In the genomic region with DNA sequence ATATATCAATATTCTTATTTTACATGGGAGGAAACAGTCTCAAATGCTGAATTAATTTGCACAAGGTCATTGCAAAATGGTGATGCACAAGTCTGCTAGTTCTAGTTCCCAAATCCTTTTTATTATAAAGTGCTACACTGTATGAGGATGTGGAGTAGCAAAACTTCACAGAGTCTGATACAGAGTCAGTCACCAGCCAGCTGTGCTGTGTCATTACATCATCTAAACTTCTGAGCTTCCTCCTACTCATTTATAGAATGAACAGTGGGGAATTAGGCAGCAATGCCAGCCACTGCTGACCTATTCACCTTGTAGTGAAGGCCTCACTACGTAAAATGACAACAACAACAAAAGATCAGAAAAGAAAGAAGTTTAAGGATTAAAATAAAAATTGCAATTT, we compare ENCODE assay signal across 9 cellular contexts.
DNase-seq lines count a peak whose midpoint lies in the region; ATAC-seq and TF ChIP-seq lines count a peak whose summit lies in the region.
"Had no signal": no experiment of that assay in that cellular context is flagged by ENCODE, and none has a peak within 500 bp of the region (broad histone marks: within the 10 kb centered on the region; RNA-seq: fewer than 3 reads in every experiment).

No MANE protein-coding gene starts in this region.

- TF ChIP-seq POLR2A in testis (IDR thresholded peaks at IDR 0.05): no peak

- H3K9me3 ChIP-seq in left ventricle myocardium inferior (replicated peaks) (no peaks in the 10 kb centered on the region), testis (no peaks in the 10 kb centered on the region)

- ATAC-seq in Right ventricle myocardium inferior: peak; percentile 72
- peak; percentile 66 for ATAC-seq in HG03175 (IDR thresholded peaks at IDR 0.05; ENCODE audit: unreplicated experiment)
- ATAC-seq in activated naive CD8-positive, alpha-beta T cell treated with anti-CD3 and anti-CD28 coated beads, Interleukin-2, amount 50 U/mL, for 24 hours: peak; percentile 49

- H3K27me3 ChIP-seq in left ventricle myocardium inferior (ENCODE audit: low read depth): no peaks in the 10 kb centered on the region
- H3K27me3 ChIP-seq in testis: no peaks in the 10 kb centered on the region

- DNase-seq in Right ventricle myocardium inferior (ENCODE audit: missing footprints): no peak
- DNase-seq in left ventricle myocardium inferior: no peak
- no peak for DNase-seq in activated naive CD8-positive, alpha-beta T cell treated with anti-CD3 and anti-CD28 coated beads, Interleukin-2, amount 50 U/mL, for 24 hours
- DNase-seq in testis: peak; percentile 30
- no peak for DNase-seq in DMS153 (lab: John Stamatoyannopoulos, UW)
- DNase-seq in activated T-helper 1 cell treated with anti-CD3 and anti-CD28 coated beads, Interleukin-12 subunit alpha, Interleukin-12 subunit beta, Interleukin-2, Interleukin-4 antibody, amounts not matched to agents 30 ng/mL and 10 ng/mL and 1 ng/mL, durations not matched to agents 14 hours and 24 hours and 36 hours (ENCODE audit: low spot score): no peak
- DNase-seq in OCI-M2 (lab: John Stamatoyannopoulos, UW; ENCODE audit: unreplicated experiment): no peak
- DNase-seq: activated naive CD4-positive, alpha-beta T cell treated with anti-CD3 and anti-CD28 coated beads for 36 hours had no signal

- H3K36me3 Mint-ChIP-seq in activated naive CD8-positive, alpha-beta T cell treated with anti-CD3 and anti-CD28 coated beads, Interleukin-2, amount 50 U/mL, for 24 hours (ENCODE audit: low read depth): no peaks in the 10 kb centered on the region
- H3K36me3 Mint-ChIP-seq in activated T-helper 1 cell treated with anti-CD3 and anti-CD28 coated beads, Interleukin-12 subunit alpha, Interleukin-12 subunit beta, Interleukin-2, Interleukin-4 antibody, amounts not matched to agents 30 ng/mL and 10 ng/mL and 1 ng/mL, durations not matched to agents 14 hours and 24 hours and 36 hours (ENCODE audit: low read depth): peaks cover 2% of the 10 kb centered on the region

- 33 to 56% methylated on average over 1 of the region's 1 CpG for WGBS in testis, 2 donors

- intact Hi-C loops in Right ventricle myocardium inferior (cut with DNase I): no loop called here
- intact Hi-C loops in left ventricle myocardium inferior (cut with micrococcal nuclease): no loop called here
- intact Hi-C loops in testis (cut with DNase I; ENCODE audit: low total_unique reads): no loop called here
- intact Hi-C loops in activated T-helper 1 cell treated with anti-CD3 and anti-CD28 coated beads, Interleukin-12 subunit alpha, Interleukin-12 subunit beta, Interleukin-2, Interleukin-4 antibody, amounts not matched to agents 30 ng/mL and 10 ng/mL and 1 ng/mL, durations not matched to agents 14 hours and 24 hours and 36 hours (cut with micrococcal nuclease): no loop called here

- H3K4me3 Mint-ChIP-seq in activated naive CD8-positive, alpha-beta T cell treated with anti-CD3 and anti-CD28 coated beads, Interleukin-2, amount 50 U/mL, for 24 hours: no peak overlapping the region
- H3K4me3 Mint-ChIP-seq in activated T-helper 1 cell treated with anti-CD3 and anti-CD28 coated beads, Interleukin-12 subunit alpha, Interleukin-12 subunit beta, Interleukin-2, Interleukin-4 antibody, amounts not matched to agents 30 ng/mL and 10 ng/mL and 1 ng/mL, durations not matched to agents 14 hours and 24 hours and 36 hours: no peak overlapping the region
- H3K4me3 Mint-ChIP-seq: activated naive CD4-positive, alpha-beta T cell treated with anti-CD3 and anti-CD28 coated beads for 36 hours had no signal

- H3K27ac Mint-ChIP-seq in activated naive CD8-positive, alpha-beta T cell treated with anti-CD3 and anti-CD28 coated beads, Interleukin-2, amount 50 U/mL, for 24 hours: no peak overlapping the region
- H3K27ac Mint-ChIP-seq in activated T-helper 1 cell treated with anti-CD3 and anti-CD28 coated beads, Interleukin-12 subunit alpha, Interleukin-12 subunit beta, Interleukin-2, Interleukin-4 antibody, amounts not matched to agents 30 ng/mL and 10 ng/mL and 1 ng/mL, durations not matched to agents 14 hours and 24 hours and 36 hours: no peak overlapping the region
- H3K27ac Mint-ChIP-seq: activated naive CD4-positive, alpha-beta T cell treated with anti-CD3 and anti-CD28 coated beads for 36 hours had no signal

- H3K27ac ChIP-seq in left ventricle myocardium inferior (replicated peaks) (no peak overlapping the region), testis (no peak overlapping the region)

- H3K36me3 ChIP-seq in left ventricle myocardium inferior (no peaks in the 10 kb centered on the region), testis (ENCODE audit: low read depth, missing control alignments) (no peaks in the 10 kb centered on the region)

- H3K27me3 Mint-ChIP-seq in activated naive CD8-positive, alpha-beta T cell treated with anti-CD3 and anti-CD28 coated beads, Interleukin-2, amount 50 U/mL, for 24 hours: no peaks in the 10 kb centered on the region
- peaks cover 4% of the 10 kb centered on the region for H3K27me3 Mint-ChIP-seq in activated T-helper 1 cell treated with anti-CD3 and anti-CD28 coated beads, Interleukin-12 subunit alpha, Interleukin-12 subunit beta, Interleukin-2, Interleukin-4 antibody, amounts not matched to agents 30 ng/mL and 10 ng/mL and 1 ng/mL, durations not matched to agents 14 hours and 24 hours and 36 hours (ENCODE audit: insufficient read depth)

- H3K4me3 ChIP-seq in left ventricle myocardium inferior (no peak overlapping the region), testis (no peak overlapping the region)

- H3K4me1 ChIP-seq in left ventricle myocardium inferior (peaks cover 11% of the 10 kb centered on the region), testis (peaks cover 9% of the 10 kb centered on the region)

- H3K4me1 Mint-ChIP-seq in activated naive CD8-positive, alpha-beta T cell treated with anti-CD3 and anti-CD28 coated beads, Interleukin-2, amount 50 U/mL, for 24 hours: no peaks in the 10 kb centered on the region
- peaks cover 6% of the 10 kb centered on the region for H3K4me1 Mint-ChIP-seq in activated T-helper 1 cell treated with anti-CD3 and anti-CD28 coated beads, Interleukin-12 subunit alpha, Interleukin-12 subunit beta, Interleukin-2, Interleukin-4 antibody, amounts not matched to agents 30 ng/mL and 10 ng/mL and 1 ng/mL, durations not matched to agents 14 hours and 24 hours and 36 hours (ENCODE audit: low read depth)

- no peak for TF ChIP-seq CTCF in left ventricle myocardium inferior (IDR thresholded peaks at IDR 0.05; ENCODE audit: borderline replicate concordance)
- TF ChIP-seq CTCF in testis (IDR thresholded peaks at IDR 0.05): no peak

- H3K9me3 Mint-ChIP-seq in activated naive CD8-positive, alpha-beta T cell treated with anti-CD3 and anti-CD28 coated beads, Interleukin-2, amount 50 U/mL, for 24 hours: no peaks in the 10 kb centered on the region
- H3K9me3 Mint-ChIP-seq in activated T-helper 1 cell treated with anti-CD3 and anti-CD28 coated beads, Interleukin-12 subunit alpha, Interleukin-12 subunit beta, Interleukin-2, Interleukin-4 antibody, amounts not matched to agents 30 ng/mL and 10 ng/mL and 1 ng/mL, durations not matched to agents 14 hours and 24 hours and 36 hours: no peaks in the 10 kb centered on the region
- H3K9me3 Mint-ChIP-seq: activated naive CD4-positive, alpha-beta T cell treated with anti-CD3 and anti-CD28 coated beads for 36 hours had no signal
